In the genomic region with DNA sequence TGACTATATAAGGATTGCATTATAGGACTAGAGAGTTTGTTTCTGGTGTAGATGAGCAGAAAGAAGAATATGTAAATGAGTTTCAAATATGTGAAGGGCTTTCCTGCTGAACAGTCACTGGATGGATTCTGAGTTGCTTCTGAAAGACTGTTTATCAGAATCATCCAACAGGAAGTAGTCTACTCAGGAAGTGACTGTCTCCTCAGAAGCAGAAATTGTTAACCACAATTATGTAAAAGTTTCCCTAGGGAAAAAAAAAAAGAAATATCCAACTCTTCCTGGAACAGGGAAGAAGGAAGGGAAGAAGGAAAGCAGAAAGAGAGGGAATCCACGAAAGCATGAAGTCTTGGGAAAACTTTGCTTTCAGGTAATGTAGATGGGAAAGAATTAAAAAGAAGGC, we compare ENCODE assay signal across 10 cellular contexts.
DNase-seq lines count a peak whose midpoint lies in the region; ATAC-seq and TF ChIP-seq lines count a peak whose summit lies in the region.
"Had no signal": no experiment of that assay in that cellular context is flagged by ENCODE, and none has a peak within 500 bp of the region (broad histone marks: within the 10 kb centered on the region; RNA-seq: fewer than 3 reads in every experiment).

No MANE protein-coding gene starts in this region.

- intact Hi-C loops in Caco-2 (cut with micrococcal nuclease; ENCODE audit: unreplicated experiment), result loop anchor here (1.0 to 2.0 kb wide), 4 partner anchors 10 to 139 kb away; partner anchors contain the start of gene TENT5A

- no peak overlapping the region for H3K9ac ChIP-seq in adipocyte (ENCODE audit: low read length)

- H3K4me3 ChIP-seq in Caco-2 (ENCODE audit: low read depth, low read length) (no peak overlapping the region), adipocyte (ENCODE audit: low read length) (no peak overlapping the region)
- H3K4me3 ChIP-seq: cardiac muscle cell had no signal

- H3K36me3 ChIP-seq in Caco-2 (ENCODE audit: control insufficient read depth, insufficient read depth, low read length) (no peaks in the 10 kb centered on the region), adipocyte (ENCODE audit: control insufficient read depth, insufficient read depth, low read length, severe bottlenecking) (no peaks in the 10 kb centered on the region)
- H3K36me3 ChIP-seq: cardiac muscle cell had no signal

- peaks cover 15% of the 10 kb centered on the region for H3K4me1 Mint-ChIP-seq in Caco-2 (ENCODE audit: low read depth, unreplicated experiment)

- H3K27me3 Mint-ChIP-seq in Caco-2 (ENCODE audit: insufficient read depth, unreplicated experiment), result no peaks in the 10 kb centered on the region

- H3K27me3 ChIP-seq in Caco-2 (replicated peaks; ENCODE audit: control insufficient read depth, insufficient read depth, low read length) (no peaks in the 10 kb centered on the region), adipocyte (replicated peaks; ENCODE audit: control insufficient read depth, insufficient read depth, low read length) (no peaks in the 10 kb centered on the region)
- H3K27me3 ChIP-seq: cardiac muscle cell had no signal

- no peaks in the 10 kb centered on the region for H3K36me3 Mint-ChIP-seq in Caco-2 (ENCODE audit: insufficient read depth, unreplicated experiment)

- BruUV-seq in Caco-2 (replicated peaks; lab: Mats Ljungman, UMichigan), result no TSS peak

- H3K27ac Mint-ChIP-seq in Caco-2 (ENCODE audit: unreplicated experiment), result peak overlapping the region; percentile 65

- ATAC-seq in GM21447 (IDR thresholded peaks at IDR 0.05; ENCODE audit: unreplicated experiment) (no peak), HG02610 (IDR thresholded peaks at IDR 0.05; ENCODE audit: unreplicated experiment) (no peak)

- peaks cover 22% of the 10 kb centered on the region for H3K4me1 ChIP-seq in Caco-2
- H3K4me1 ChIP-seq in adipocyte (ENCODE audit: control insufficient read depth, insufficient read depth, low read length), result peaks cover 6% of the 10 kb centered on the region

- DNase-seq in Caco-2 (no peak), KBM-7 (peak; percentile 16), adipocyte (ENCODE audit: low read depth) (peak; percentile 24), iris pigment epithelial cell (ENCODE audit: low read depth) (peak; percentile 79), cerebellum (ENCODE audit: low spot score) (no peak)
- no peak for DNase-seq in activated CD4-positive, alpha-beta T cell treated with anti-CD3 and anti-CD28 coated beads, Interleukin-2, amount 50 U/mL, for 1 hour
- DNase-seq: NCI-H187 treated with DMSO at 0.1 percent for 48 hours had no signal

- H3K9me3 Mint-ChIP-seq in Caco-2 (ENCODE audit: unreplicated experiment), result no peaks in the 10 kb centered on the region

- in situ Hi-C loops in KBM-7 (cut with MboI; ENCODE audit: low pct_unique_long_range_greater_than_20kb, low sequenced_read_pairs), result no loop called here

- POLR2A ChIA-PET in Caco-2 (lab: Charles Lee), result no interaction called here

- TF ChIP-seq CTCF in Caco-2 (IDR thresholded peaks at IDR 0.05; ENCODE audit: insufficient read depth in 1 of 2, low read depth in 1 of 2, low read length in 1 of 2, severe bottlenecking in 1 of 2, unreplicated experiment in 1 of 2), result no peak

- CTCF ChIA-PET in Caco-2 (lab: Charles Lee), result interaction anchor here (0.6 kb wide), 1 partner anchor 13 kb away, joined by 3 read pairs; no protein-coding TSS in a partner anchor

- H3K9me3 ChIP-seq in Caco-2, result no peaks in the 10 kb centered on the region
- no peaks in the 10 kb centered on the region for H3K9me3 ChIP-seq in adipocyte (ENCODE audit: control insufficient read depth, low read length)

- H3K4me3 Mint-ChIP-seq in Caco-2 (ENCODE audit: unreplicated experiment), result no peak overlapping the region

Comparison
In these comparisons a context has a peak if more than half of its experiments do, and no peak if none do; other contexts are left out.
1. DNase-seq: peak in KBM-7 (single experiment), adipocyte (single experiment) and iris pigment epithelial cell (single experiment); none in Caco-2 (0 of 2), activated CD4-positive, alpha-beta T cell treated with anti-CD3 and anti-CD28 coated beads, Interleukin-2, amount 50 U/mL, for 1 hour (single experiment) and cerebellum (single experiment).